Comparison of ENCODE assay signal across 11 cellular contexts in the genomic region with DNA sequence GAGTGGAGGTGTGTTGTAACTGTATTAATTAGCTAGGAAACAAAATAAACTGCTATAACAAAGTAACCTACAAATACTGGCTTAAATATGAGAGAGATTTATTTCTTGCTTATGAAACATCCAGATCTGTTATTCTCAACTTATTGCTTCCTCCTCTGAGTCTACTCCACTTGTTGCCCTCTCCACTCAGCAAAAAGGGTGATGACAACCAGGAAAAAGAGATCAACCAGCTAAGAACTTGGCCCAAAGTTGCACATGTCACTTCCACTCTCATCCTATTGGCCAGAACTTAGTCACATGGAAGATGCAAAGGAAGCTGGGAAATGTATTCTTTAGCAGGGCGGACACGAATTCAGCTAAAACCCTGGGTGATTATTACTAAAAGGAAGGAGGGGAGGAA. TPM values are rescaled to one million over a fixed set of nuclear protein-coding genes. Genes with fewer than 3 reads are reported as not detected.
A peak's percentile ranks its signal among the peaks of the same experiment; 100 is the strongest.
DNase-seq lines count a peak whose midpoint lies in the region; ATAC-seq and TF ChIP-seq lines count a peak whose summit lies in the region.
"Had no signal": no experiment of that assay in that cellular context is flagged by ENCODE, and none has a peak within 500 bp of the region (broad histone marks: within the 10 kb centered on the region; RNA-seq: fewer than 3 reads in every experiment).

No MANE protein-coding gene starts in this region.

- H4K20me1 ChIP-seq in OCI-LY1 (ENCODE audit: insufficient read depth, low read length) = no peaks in the 10 kb centered on the region

- no peak overlapping the region for H3K27ac ChIP-seq in OCI-LY1 (ENCODE audit: low read depth, low read length, poor library complexity, severe bottlenecking)

- ATAC-seq in esophagus mucosa = peak; percentile 56
- ATAC-seq in HG03025 (IDR thresholded peaks at IDR 0.05; ENCODE audit: low FRiP score, unreplicated experiment) = no peak

- H3K36me3 Mint-ChIP-seq in HFFc6 (ENCODE audit: low read depth) = no peaks in the 10 kb centered on the region
- H3K36me3 Mint-ChIP-seq: naive B cell had no signal

- peak; percentile 32 for DNase-seq in HFFc6
- peak; percentile 47 for DNase-seq in pons (ENCODE audit: low spot score)
- no peak for DNase-seq in retina
- DNase-seq in AG08396 (ENCODE audit: low spot score) = no peak
- no peak for DNase-seq in stimulated activated CD4-positive, alpha-beta T cell treated with anti-CD3 and anti-CD28 coated beads, Interleukin-4, amount 100 ng/mL, for 1 hour
- DNase-seq: endodermal cell, naive B cell had no signal

- no peaks in the 10 kb centered on the region for H3F3A ChIP-seq in OCI-LY1 (ENCODE audit: insufficient read depth, low read length)

- H3K4me1 Mint-ChIP-seq in HFFc6 (ENCODE audit: low read depth) = peaks cover 43% of the 10 kb centered on the region

- no peaks in the 10 kb centered on the region for H3K9me3 ChIP-seq in OCI-LY1 (ENCODE audit: low read length)

- no peaks in the 10 kb centered on the region for H3K79me2 ChIP-seq in OCI-LY1 (ENCODE audit: insufficient read depth, low read length)

- H3K9ac ChIP-seq in OCI-LY1 (ENCODE audit: low read length) = no peak overlapping the region; the same call in 1 of the 2 replicates

- H3K27ac Mint-ChIP-seq in HFFc6 = no peak overlapping the region
- H3K27ac Mint-ChIP-seq: endodermal cell, naive B cell had no signal

- no peaks in the 10 kb centered on the region; the same call in 1 of the 2 replicates for H3K36me3 ChIP-seq in OCI-LY1 (ENCODE audit: insufficient read depth, low read length)

- peaks cover 7% of the 10 kb centered on the region; the same call in 1 of the 2 replicates for H3K27me3 ChIP-seq in OCI-LY1 (ENCODE audit: insufficient read depth, low read length)

- no peaks in the 10 kb centered on the region for H3K9me2 ChIP-seq in OCI-LY1 (ENCODE audit: low read depth, low read length)

- no peaks in the 10 kb centered on the region; the same call in 1 of the 2 replicates for H3K9me3 Mint-ChIP-seq in HFFc6

- TF ChIP-seq CTCF in HFFc6 (IDR thresholded peaks at IDR 0.05) (no peak), OCI-LY1 (IDR thresholded peaks at IDR 0.05; ENCODE audit: low read length) (no peak)

- H2AFZ ChIP-seq in OCI-LY1 (ENCODE audit: low read length) = peak overlapping the region; percentile 55

- no peak overlapping the region for H3K4me3 ChIP-seq in OCI-LY1 (ENCODE audit: low read depth, low read length, poor library complexity, severe bottlenecking)

- peaks cover 15% of the 10 kb centered on the region for H3K4me1 ChIP-seq in OCI-LY1 (ENCODE audit: insufficient read depth, low read length, severe bottlenecking)

- H3K4me3 Mint-ChIP-seq in HFFc6 = no peak overlapping the region
- H3K4me3 Mint-ChIP-seq: endodermal cell had no signal

- peak overlapping the region; percentile 10; the same call in 1 of the 2 replicates for H3K4me2 ChIP-seq in OCI-LY1 (ENCODE audit: low read length)

- H3K27me3 Mint-ChIP-seq in HFFc6 (ENCODE audit: insufficient read depth) = peaks cover 6% of the 10 kb centered on the region

RNA-seq across cellular contexts. Expression of gene TP53RK, which starts 5.2 kb away (rescaled TPM):
- 10 to 100 TPM; 14.8 to 20.0 (median 15.8) TPM for total RNA-seq in HFFc6 (2021; fragmentation: NEBNext Ultra II Directional; extraction: Animal tissue kit (Norgen Biotek cat#: 25700))
- total RNA-seq in esophagus mucosa = 7.8 TPM

RNA-seq across cellular contexts. Expression of gene SLC2A10, which starts 15.0 kb away (rescaled TPM):
- total RNA-seq in HFFc6 (2021; fragmentation: NEBNext Ultra II Directional; extraction: Animal tissue kit (Norgen Biotek cat#: 25700)) = 10 to 100 TPM; 27.0 to 36.4 (median 30.5) TPM
- total RNA-seq in esophagus mucosa = 2.1 TPM

RNA-seq across cellular contexts. Expression of gene SLC13A3, which starts 43.2 kb away (rescaled TPM):
- total RNA-seq in HFFc6 (2021; fragmentation: NEBNext Ultra II Directional; extraction: Animal tissue kit (Norgen Biotek cat#: 25700)) = 1 to 10 TPM; 2.3 to 3.5 (median 2.7) TPM
- total RNA-seq in esophagus mucosa = 0.92 TPM
- total RNA-seq: NCI-H460 had no signal

Comparison
In these comparisons a context has a peak if more than half of its experiments do, and no peak if none do; other contexts are left out.
1. DNase-seq: peak in HFFc6 (single experiment) and pons (single experiment); none in retina (single experiment), AG08396 (single experiment) and stimulated activated CD4-positive, alpha-beta T cell treated with anti-CD3 and anti-CD28 coated beads, Interleukin-4, amount 100 ng/mL, for 1 hour (single experiment).